ENCODE assay signal across 37 cellular contexts in genomic region chr12:125192690-125193221, GRCh38. TPM values are rescaled to one million over a fixed set of nuclear protein-coding genes. Genes with fewer than 3 reads are reported as not detected.
"Had no signal": no experiment of that assay in that cellular context is flagged by ENCODE, and none has a peak within 500 bp of the region (broad histone marks: within the 10 kb centered on the region; RNA-seq: fewer than 3 reads in every experiment).

No MANE protein-coding gene starts in this region.

- ATAC-seq: activated CD4-positive, alpha-beta T cell treated with anti-CD3 and anti-CD28 coated beads for 36 hours; activated CD8-positive, alpha-beta memory T cell treated with anti-CD3 and anti-CD28 coated beads, Interleukin-2, amount 10 ng/mL, durations not matched to agents 7 days and 5 days; activated CD8-positive, alpha-beta T cell treated with anti-CD3 and anti-CD28 coated beads, Interleukin-2, amount 10 ng/mL, durations not matched to agents 7 days and 5 days; activated naive CD8-positive, alpha-beta T cell treated with anti-CD3 and anti-CD28 coated beads, Interleukin-2, amount 50 U/mL, for 24 hours; body of pancreas; esophagus mucosa; T-helper 17 cell had no signal

- H3K4me3 Mint-ChIP-seq: activated CD4-positive, alpha-beta memory T cell treated with anti-CD3 and anti-CD28 coated beads for 36 hours; activated CD4-positive, alpha-beta T cell treated with anti-CD3 and anti-CD28 coated beads for 36 hours; activated CD4-positive, alpha-beta T cell treated with anti-CD3 and anti-CD28 coated beads, Interleukin-2, amount 10 ng/mL, durations not matched to agents 24 days and 14 days; activated CD8-positive, alpha-beta memory T cell treated with anti-CD3 and anti-CD28 coated beads, Interleukin-2, amount 10 ng/mL, durations not matched to agents 7 days and 5 days; activated CD8-positive, alpha-beta T cell treated with anti-CD3 and anti-CD28 coated beads, Interleukin-2, amount 10 ng/mL, durations not matched to agents 7 days and 5 days; activated naive CD4-positive, alpha-beta T cell treated with anti-CD3 and anti-CD28 coated beads for 36 hours; activated naive CD4-positive, alpha-beta T cell treated with anti-CD3 and anti-CD28 coated beads, Interleukin-2, amount 50 U/mL, for 24 hours; activated naive CD8-positive, alpha-beta T cell treated with anti-CD3 and anti-CD28 coated beads for 36 hours; activated naive CD8-positive, alpha-beta T cell treated with anti-CD3 and anti-CD28 coated beads, Interleukin-2, amount 50 U/mL, for 24 hours; activated T-helper 1 cell treated with anti-CD3 and anti-CD28 coated beads, Interleukin-12 subunit alpha, Interleukin-12 subunit beta, Interleukin-2, Interleukin-4 antibody, amounts not matched to agents 30 ng/mL and 10 ng/mL and 1 ng/mL, durations not matched to agents 14 hours and 24 hours and 36 hours; dendritic cell treated with granulocyte-macrophage colony-stimulating factor and Interleukin-4, amounts not matched to agents 40 ng/mL and 50 ng/mL, for 4 days; endodermal cell; T-helper 17 cell; T-helper 2 cell treated with Interferon-gamma antibody and Interleukin-4, amounts not matched to agents 5 μg/mL and 100 μg/mL, for 36 hours had no signal

- H3K27ac Mint-ChIP-seq: activated CD4-positive, alpha-beta memory T cell treated with anti-CD3 and anti-CD28 coated beads for 36 hours; activated CD4-positive, alpha-beta T cell treated with anti-CD3 and anti-CD28 coated beads for 36 hours; activated CD4-positive, alpha-beta T cell treated with anti-CD3 and anti-CD28 coated beads, Interleukin-2, amount 10 ng/mL, durations not matched to agents 24 days and 14 days; activated CD8-positive, alpha-beta memory T cell treated with anti-CD3 and anti-CD28 coated beads, Interleukin-2, amount 10 ng/mL, durations not matched to agents 7 days and 5 days; activated CD8-positive, alpha-beta T cell treated with anti-CD3 and anti-CD28 coated beads, Interleukin-2, amount 10 ng/mL, durations not matched to agents 7 days and 5 days; activated naive CD4-positive, alpha-beta T cell treated with anti-CD3 and anti-CD28 coated beads for 36 hours; activated naive CD4-positive, alpha-beta T cell treated with anti-CD3 and anti-CD28 coated beads, Interleukin-2, amount 50 U/mL, for 24 hours; activated naive CD8-positive, alpha-beta T cell treated with anti-CD3 and anti-CD28 coated beads for 36 hours; activated naive CD8-positive, alpha-beta T cell treated with anti-CD3 and anti-CD28 coated beads, Interleukin-2, amount 50 U/mL, for 24 hours; activated T-helper 1 cell treated with anti-CD3 and anti-CD28 coated beads, Interleukin-12 subunit alpha, Interleukin-12 subunit beta, Interleukin-2, Interleukin-4 antibody, amounts not matched to agents 30 ng/mL and 10 ng/mL and 1 ng/mL, durations not matched to agents 14 hours and 24 hours and 36 hours; activated T-helper 2 cell treated with anti-CD3 and anti-CD28 coated beads, Interferon-gamma antibody, Interleukin-2, Interleukin-4, amounts not matched to agents 10 μg/mL and 5 μg/mL and 100 μg/mL, durations not matched to agents 14 hours and 24 hours and 36 hours; dendritic cell treated with granulocyte-macrophage colony-stimulating factor and Interleukin-4, amounts not matched to agents 40 ng/mL and 50 ng/mL, for 4 days; endodermal cell; T-helper 17 cell; T-helper 2 cell treated with Interferon-gamma antibody and Interleukin-4, amounts not matched to agents 5 μg/mL and 100 μg/mL, for 36 hours had no signal

- H3K9me3 ChIP-seq: adrenal gland, body of pancreas, colonic mucosa had no signal

- H3K4me3 ChIP-seq: adrenal gland, body of pancreas, colonic mucosa had no signal

- H3K9me3 Mint-ChIP-seq: activated CD4-positive, alpha-beta memory T cell treated with anti-CD3 and anti-CD28 coated beads for 36 hours; activated CD4-positive, alpha-beta T cell treated with anti-CD3 and anti-CD28 coated beads, Interleukin-2, amount 10 ng/mL, durations not matched to agents 24 days and 14 days; activated naive CD4-positive, alpha-beta T cell treated with anti-CD3 and anti-CD28 coated beads for 36 hours; activated naive CD4-positive, alpha-beta T cell treated with anti-CD3 and anti-CD28 coated beads, Interleukin-2, amount 50 U/mL, for 24 hours; activated naive CD8-positive, alpha-beta T cell treated with anti-CD3 and anti-CD28 coated beads for 36 hours; activated naive CD8-positive, alpha-beta T cell treated with anti-CD3 and anti-CD28 coated beads, Interleukin-2, amount 50 U/mL, for 24 hours; activated T-helper 1 cell treated with anti-CD3 and anti-CD28 coated beads, Interleukin-12 subunit alpha, Interleukin-12 subunit beta, Interleukin-2, Interleukin-4 antibody, amounts not matched to agents 30 ng/mL and 10 ng/mL and 1 ng/mL, durations not matched to agents 14 hours and 24 hours and 36 hours; activated T-helper 2 cell treated with anti-CD3 and anti-CD28 coated beads, Interferon-gamma antibody, Interleukin-2, Interleukin-4, amounts not matched to agents 10 μg/mL and 5 μg/mL and 100 μg/mL, durations not matched to agents 14 hours and 24 hours and 36 hours; dendritic cell treated with granulocyte-macrophage colony-stimulating factor and Interleukin-4, amounts not matched to agents 40 ng/mL and 50 ng/mL, for 4 days; endodermal cell; T-helper 2 cell treated with Interferon-gamma antibody and Interleukin-4, amounts not matched to agents 5 μg/mL and 100 μg/mL, for 36 hours had no signal

- H3K4me1 ChIP-seq: adrenal gland, body of pancreas, colonic mucosa had no signal

- H3K36me3 ChIP-seq: adrenal gland, colonic mucosa, WERI-Rb-1 had no signal

- H3K27ac ChIP-seq: adrenal gland, body of pancreas, colonic mucosa, WERI-Rb-1 had no signal

- DNase-seq: activated CD4-positive, alpha-beta memory T cell treated with anti-CD3 and anti-CD28 coated beads for 36 hours; activated CD4-positive, alpha-beta T cell treated with anti-CD3 and anti-CD28 coated beads for 36 hours; activated CD4-positive, alpha-beta T cell treated with anti-CD3 and anti-CD28 coated beads, Interleukin-2, amount 10 ng/mL, durations not matched to agents 24 days and 14 days; activated CD4-positive, CD25-positive, alpha-beta regulatory T cell; activated CD4-positive, CD25-positive, alpha-beta regulatory T cell treated with anti-CD3 and anti-CD28 coated beads, Interleukin-2, amount 50 U/mL, for 72 hours; activated CD8-positive, alpha-beta memory T cell treated with anti-CD3 and anti-CD28 coated beads, Interleukin-2, amount 10 ng/mL, durations not matched to agents 7 days and 5 days; activated CD8-positive, alpha-beta memory T cell treated with anti-CD3 and anti-CD28 coated beads, Interleukin-2, amount 50 U/mL, for 4 hours; activated CD8-positive, alpha-beta T cell treated with anti-CD3 and anti-CD28 coated beads, Interleukin-2, amount 10 ng/mL, durations not matched to agents 7 days and 5 days; activated effector memory CD4-positive, alpha-beta T cell treated with anti-CD3 and anti-CD28 coated beads, Interleukin-2, amount 50 U/mL, for 16 hours; activated naive CD4-positive, alpha-beta T cell treated with anti-CD3 and anti-CD28 coated beads for 36 hours; activated naive CD8-positive, alpha-beta T cell treated with anti-CD3 and anti-CD28 coated beads for 36 hours; activated naive CD8-positive, alpha-beta T cell treated with anti-CD3 and anti-CD28 coated beads, Interleukin-2, amount 50 U/mL, for 24 hours; activated T-cell treated with anti-CD3 and anti-CD28 coated beads, Interleukin-2, amount 50 U/mL, for 1 hour; activated T-cell treated with anti-CD3 and anti-CD28 coated beads, Interleukin-2, amount 50 U/mL, for 48 hours; adrenal gland; amygdala; aorta; body of pancreas; caudate nucleus; colonic mucosa; dorsolateral prefrontal cortex; effector memory CD4-positive, alpha-beta T cell; endodermal cell; foreskin fibroblast; head of caudate nucleus; T-helper 17 cell; T1000; WERI-Rb-1 had no signal

- FAIRE-seq: frontal cortex had no signal

- H3K4me1 Mint-ChIP-seq: activated CD4-positive, alpha-beta T cell treated with anti-CD3 and anti-CD28 coated beads for 36 hours; activated CD8-positive, alpha-beta memory T cell treated with anti-CD3 and anti-CD28 coated beads, Interleukin-2, amount 10 ng/mL, durations not matched to agents 7 days and 5 days; activated naive CD8-positive, alpha-beta T cell treated with anti-CD3 and anti-CD28 coated beads for 36 hours; activated naive CD8-positive, alpha-beta T cell treated with anti-CD3 and anti-CD28 coated beads, Interleukin-2, amount 50 U/mL, for 24 hours had no signal

- H3K36me3 Mint-ChIP-seq: activated CD4-positive, alpha-beta memory T cell treated with anti-CD3 and anti-CD28 coated beads for 36 hours; activated CD8-positive, alpha-beta memory T cell treated with anti-CD3 and anti-CD28 coated beads, Interleukin-2, amount 10 ng/mL, durations not matched to agents 7 days and 5 days; activated naive CD4-positive, alpha-beta T cell treated with anti-CD3 and anti-CD28 coated beads, Interleukin-2, amount 50 U/mL, for 24 hours; activated naive CD8-positive, alpha-beta T cell treated with anti-CD3 and anti-CD28 coated beads for 36 hours had no signal

RNA-seq across cellular contexts. Expression of gene TMEM132B, which starts 6.6 kb away (rescaled TPM):
- total RNA-seq: activated CD4-positive, alpha-beta memory T cell treated with anti-CD3 and anti-CD28 coated beads for 36 hours; activated CD4-positive, alpha-beta T cell treated with anti-CD3 and anti-CD28 coated beads for 36 hours; activated CD4-positive, alpha-beta T cell treated with anti-CD3 and anti-CD28 coated beads, Interleukin-2, amount 10 ng/mL, durations not matched to agents 24 days and 14 days; activated CD8-positive, alpha-beta memory T cell treated with anti-CD3 and anti-CD28 coated beads for 36 hours; activated CD8-positive, alpha-beta memory T cell treated with anti-CD3 and anti-CD28 coated beads, Interleukin-2, amount 10 ng/mL, durations not matched to agents 7 days and 5 days; activated CD8-positive, alpha-beta T cell treated with anti-CD3 and anti-CD28 coated beads, Interleukin-2, amount 10 ng/mL, durations not matched to agents 7 days and 5 days; activated naive CD4-positive, alpha-beta T cell treated with anti-CD3 and anti-CD28 coated beads for 36 hours; activated naive CD8-positive, alpha-beta T cell treated with anti-CD3 and anti-CD28 coated beads for 36 hours; activated T-helper 1 cell treated with anti-CD3 and anti-CD28 coated beads, Interleukin-12 subunit alpha, Interleukin-12 subunit beta, Interleukin-2, Interleukin-4 antibody, amounts not matched to agents 30 ng/mL and 10 ng/mL and 1 ng/mL, durations not matched to agents 14 hours and 24 hours and 36 hours; activated T-helper 2 cell treated with anti-CD3 and anti-CD28 coated beads, Interferon-gamma antibody, Interleukin-2, Interleukin-4, amounts not matched to agents 10 μg/mL and 5 μg/mL and 100 μg/mL, durations not matched to agents 14 hours and 24 hours and 36 hours; epithelial cell of proximal tubule; T-helper 17 cell had no signal
